In genomic region chr2:153593086-153593485, GRCh38 we compare ENCODE assay signal across 8 cellular contexts.
DNase-seq lines count a peak whose midpoint lies in the region; ATAC-seq, FAIRE-seq and TF ChIP-seq lines count a peak whose summit lies in the region.
"Not testable (repeated sequence)": the region's sequence is repeated elsewhere in the genome, so short reads cannot be mapped to it uniquely, and the experiment has no call there.

No MANE protein-coding gene starts in this region.

- not testable (repeated sequence) for H2AK5ac ChIP-seq in H9 (ENCODE audit: insufficient read length, low read length); neuronal stem cell (ENCODE audit: low read depth, low read length)

- H4K91ac ChIP-seq in H9 (ENCODE audit: insufficient read length, low read depth, low read length); neuronal stem cell (ENCODE audit: low read depth, low read length, poor library complexity): not testable (repeated sequence)

- TF ChIP-seq CTCF in DND-41 (IDR thresholded peaks at IDR 0.05; ENCODE audit: borderline replicate concordance, extremely low read depth, low read length, poor library complexity, severe bottlenecking); H9 (conservative IDR thresholded peaks at IDR 0.05); bronchial epithelial cell (IDR thresholded peaks at IDR 0.05; ENCODE audit: insufficient read depth, low read length, severe bottlenecking): not testable (repeated sequence)

- not testable (repeated sequence) for H2BK12ac ChIP-seq in H9 (ENCODE audit: insufficient read length, low read depth, low read length); neuronal stem cell (ENCODE audit: low read length)

- not testable (repeated sequence) for H3K4ac ChIP-seq in H9 (ENCODE audit: low read depth, low read length); neuronal stem cell (ENCODE audit: low read length)

- not testable (repeated sequence) for H4K20me1 ChIP-seq in DND-41 (ENCODE audit: insufficient read depth, low read length); H9 (ENCODE audit: control insufficient read depth, insufficient read depth, insufficient read length)

- not testable (repeated sequence) for H3K27me3 ChIP-seq in DND-41 (ENCODE audit: insufficient read depth, low read length, poor library complexity); H9 (ENCODE audit: insufficient read depth, low read length); bronchial epithelial cell (ENCODE audit: control insufficient read depth, insufficient read depth, low read length); neuronal stem cell (ENCODE audit: control insufficient read depth in 3 of 3, insufficient read depth in 3 of 3, low read depth in 1 of 3, low read length in 3 of 3)

- peaks cover 33 to 40% of the 10 kb centered on the region in 2 experiments for H3K9me3 Mint-ChIP-seq in H9

- not testable (repeated sequence) for H3K27me3 Mint-ChIP-seq in H9 (ENCODE audit: low read depth)

- whole genome bisulfite sequencing in H9 (ENCODE audit: extremely low coverage, insufficient read length, low lambda C conversion rate): no CpG with 5 or more reads among the region's 6 CpGs
- no CpG with 5 or more reads among the region's 6 CpGs for WGBS in neuronal stem cell (ENCODE audit: extremely low coverage in 2 of 2, insufficient read length in 2 of 2, insufficient replicate concordance in 1 of 2), 2 donors

- not testable (repeated sequence) for H4K8ac ChIP-seq in H9 (replicated peaks; ENCODE audit: insufficient read length, low read depth, low read length); neuronal stem cell (ENCODE audit: low read depth, low read length)

- H3K4me1 ChIP-seq in DND-41 (ENCODE audit: insufficient read depth, low read length): peaks cover 11% of the 10 kb centered on the region; the same call in 1 of the 2 replicates
- H3K4me1 ChIP-seq in H9 (ENCODE audit: insufficient read depth, low read length); neuronal stem cell (ENCODE audit: control insufficient read depth in 2 of 2, insufficient read depth in 1 of 2, low read depth in 1 of 2, low read length in 2 of 2): not testable (repeated sequence)

- not testable (repeated sequence) for H2BK20ac ChIP-seq in H9 (ENCODE audit: low read depth, low read length, poor library complexity, severe bottlenecking)

- not testable (repeated sequence) for H3K4me3 Mint-ChIP-seq in H9

- H2BK15ac ChIP-seq in H9 (ENCODE audit: low read depth, low read length); neuronal stem cell (ENCODE audit: low read length): not testable (repeated sequence)

- H3K36me3 Mint-ChIP-seq in H9 (ENCODE audit: insufficient read depth in 1 of 3, low read depth in 3 of 3): peaks cover 22 to 41% (median 26%) of the 10 kb centered on the region in 3 experiments

- H4K5ac ChIP-seq in H9 (ENCODE audit: insufficient read length, low read depth, low read length): not testable (repeated sequence)

- DNase-seq in A172 (ENCODE audit: low spot score) (peak; percentile 3), DND-41 (peak; percentile 19), NCI-H82 (lab: John Stamatoyannopoulos, UW) (peak; percentile 26), SW480 (ENCODE audit: low spot score) (peak; percentile 9), bronchial epithelial cell (ENCODE audit: low read depth) (peak; percentile 7)
- not testable (repeated sequence) for DNase-seq in H9; neuronal stem cell (ENCODE audit: low spot score)
- DNase-seq in Jurkat, Clone E6-1 (ENCODE audit: low read depth, low spot score): peak; percentile 10

- peak overlapping the region; percentile 44; the same call in 1 of the 2 replicates for H2AFZ ChIP-seq in DND-41 (ENCODE audit: low read depth, low read length)
- H2AFZ ChIP-seq in H9 (ENCODE audit: low read length): not testable (repeated sequence)
- peak overlapping the region; percentile 61 for H2AFZ ChIP-seq in neuronal stem cell (ENCODE audit: low read length)

- not testable (repeated sequence) for H3K36me3 ChIP-seq in DND-41 (ENCODE audit: insufficient read depth, low read length); bronchial epithelial cell (ENCODE audit: control insufficient read depth, insufficient read depth, low read length); neuronal stem cell (replicated peaks in 1 of 2; ENCODE audit: control insufficient read depth in 2 of 2, insufficient read depth in 2 of 2, low read length in 2 of 2)

- H3K4me1 Mint-ChIP-seq in H9: peaks cover 13% of the 10 kb centered on the region in 2 experiments

- H3K27ac Mint-ChIP-seq in H9: peak overlapping the region; percentile 33 to 91 (median 58); a peak in 5 of 7 replicates

- not testable (repeated sequence) for H3T11ph ChIP-seq in H9 (ENCODE audit: low read length)

- FAIRE-seq in bronchial epithelial cell (lab: Jason Lieb, UNC): peak; percentile 98

- not testable (repeated sequence) for H3K4me3 ChIP-seq in DND-41 (ENCODE audit: low read depth in 1 of 2, low read length in 2 of 2); Jurkat, Clone E6-1 (ENCODE audit: low read length); bronchial epithelial cell (ENCODE audit: low read depth, low read length); neuronal stem cell (ENCODE audit: low read length in 2 of 2)

- H3K56ac ChIP-seq in H9 (ENCODE audit: insufficient read length, low read depth, low read length): not testable (repeated sequence)

- H2BK5ac ChIP-seq in H9 (ENCODE audit: insufficient read length, low read length); neuronal stem cell (ENCODE audit: low read length): not testable (repeated sequence)

- H3K9me3 ChIP-seq in DND-41 (ENCODE audit: insufficient read depth, low read length, severe bottlenecking); H9 (ENCODE audit: control insufficient read depth, low read depth, low read length); neuronal stem cell (replicated peaks in 1 of 2; ENCODE audit: control insufficient read depth in 2 of 2, insufficient read depth in 1 of 2, low read depth in 1 of 2, low read length in 2 of 2): not testable (repeated sequence)

- not testable (repeated sequence) for H3K9ac ChIP-seq in DND-41 (ENCODE audit: low read depth, low read length); H9 (ENCODE audit: extremely low read depth, insufficient read length, low read length); neuronal stem cell (ENCODE audit: low read depth, low read length, poor library complexity)

- not testable (repeated sequence) for H3K4me2 ChIP-seq in DND-41 (ENCODE audit: insufficient read depth, low read length); H9 (ENCODE audit: insufficient read depth, insufficient read length, low read length); neuronal stem cell (ENCODE audit: insufficient read depth, low read length, poor library complexity, severe bottlenecking)

- H3K23me2 ChIP-seq in H9 (ENCODE audit: insufficient read length, low read depth, low read length, poor library complexity, severe bottlenecking): not testable (repeated sequence)

- peak; percentile 39; the same call in 2 of the 3 replicates for ATAC-seq in DND-41 (ENCODE audit: insufficient read depth, low read depth)

- H3K79me1 ChIP-seq in H9 (ENCODE audit: insufficient read depth, low read depth, low read length, poor library complexity, severe bottlenecking); neuronal stem cell (ENCODE audit: low read depth, low read length): not testable (repeated sequence)

- peak overlapping the region; percentile 57 for H3K18ac ChIP-seq in H9 (ENCODE audit: insufficient read length, low read depth, low read length)
- H3K18ac ChIP-seq in neuronal stem cell (ENCODE audit: low read length): not testable (repeated sequence)

- not testable (repeated sequence) for H3K14ac ChIP-seq in H9 (ENCODE audit: insufficient read depth, low read length); neuronal stem cell (ENCODE audit: low read length)

- not testable (repeated sequence) for H3K23ac ChIP-seq in H9 (ENCODE audit: insufficient read length, low read depth, low read length); neuronal stem cell (ENCODE audit: low read depth, low read length, poor library complexity)

- not testable (repeated sequence) for H3K27ac ChIP-seq in DND-41 (ENCODE audit: low read length); H9 (ENCODE audit: insufficient read length, low read depth, low read length); neuronal stem cell (replicated peaks; ENCODE audit: low read length)

- not testable (repeated sequence) for H3K79me2 ChIP-seq in DND-41 (ENCODE audit: insufficient read depth, low read length); H9 (ENCODE audit: insufficient read depth, low read length)

- not testable (repeated sequence) for H2BK120ac ChIP-seq in H9 (ENCODE audit: low read depth, low read length, poor library complexity, severe bottlenecking); neuronal stem cell (ENCODE audit: low read depth, low read length)
